ENCODE assay signal across 1 cellular context in the genomic region with DNA sequence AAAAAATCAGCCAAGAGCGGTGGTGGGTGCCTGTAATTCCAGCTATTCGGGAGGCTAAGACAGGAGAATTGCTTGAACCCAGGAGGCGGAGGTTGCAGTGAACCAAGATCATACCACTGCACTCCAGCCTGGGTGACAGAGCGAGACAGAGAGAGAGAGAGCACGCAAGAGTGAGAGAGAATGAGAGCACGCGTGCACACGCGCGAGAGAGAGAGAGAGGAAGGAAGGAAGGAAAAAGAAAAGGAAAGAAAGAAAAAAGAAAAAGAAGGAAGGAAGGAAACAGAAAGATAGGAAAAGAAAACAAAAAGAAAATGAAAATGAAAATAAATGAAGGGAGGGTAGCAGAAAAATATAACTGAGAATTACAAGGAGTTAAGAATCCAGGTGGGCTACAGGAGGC.
TF ChIP-seq lines count a peak whose summit lies in the region.

No MANE protein-coding gene starts in this region.

TF ChIP-seq in WTC11, 78 proteins besides CTCF, POLR2A, EP300 and RAD21 (continued from another document):
- no peak for TF ChIP-seq ARID4B (CRISPR knock-in tag; IDR thresholded peaks at IDR 0.05; ENCODE audit: borderline replicate concordance)
TF ChIP-seq in WTC11: peak in this region for 1.
